ENCODE assay signal across 17 cellular contexts in genomic region chr3:31423522-31423921, GRCh38.
DNase-seq lines count a peak whose midpoint lies in the region; FAIRE-seq and TF ChIP-seq lines count a peak whose summit lies in the region.
"Had no signal": no experiment of that assay in that cellular context is flagged by ENCODE, and none has a peak within 500 bp of the region (broad histone marks: within the 10 kb centered on the region; RNA-seq: fewer than 3 reads in every experiment).

No MANE protein-coding gene starts in this region.

- DNase-seq in COLO829 (ENCODE audit: low spot score) (peak; percentile 82), OCI-M1 (lab: John Stamatoyannopoulos, UW) (peak; percentile 22), epithelial cell of esophagus (ENCODE audit: low read depth) (peak; percentile 62), nephron progenitor cell (peak; percentile 14), HEK293T (ENCODE audit: extremely low spot score) (no peak), hepatic stellate cell (ENCODE audit: low spot score) (no peak), RCC 7860 (ENCODE audit: low spot score) (no peak)
- no peak for DNase-seq in stimulated activated CD4-positive, alpha-beta T cell treated with anti-CD3 and anti-CD28 coated beads, Interleukin-4, amount 100 ng/mL, for 24 hours
- DNase-seq: activated CD8-positive, alpha-beta memory T cell treated with anti-CD3 and anti-CD28 coated beads for 24 hours; activated naive CD4-positive, alpha-beta T cell treated with anti-CD3 and anti-CD28 coated beads for 36 hours; DND-41; KBM-7; left ventricle myocardium superior; nucleus accumbens; stimulated activated CD4-positive, alpha-beta T cell treated with anti-CD3 and anti-CD28 coated beads, Interleukin-15, amount 100 ng/mL, for 24 hours had no signal

- TF ChIP-seq CTCF in epithelial cell of esophagus (IDR thresholded peaks at IDR 0.05; ENCODE audit: insufficient read depth, low read depth, low read length, missing control alignments) (no peak), nephron progenitor cell (IDR thresholded peaks at IDR 0.05) (no peak)

- H3K27me3 Mint-ChIP-seq in nephron progenitor cell (ENCODE audit: low read depth, poor library complexity): peaks cover 21% of the 10 kb centered on the region

- H3K9me3 Mint-ChIP-seq in nephron progenitor cell: peaks cover 29% of the 10 kb centered on the region

- CTCF ChIA-PET in HEK293T (lab: Yijun Ruan, JAX): no interaction called here

- no peak for FAIRE-seq in RCC 7860 (lab: Jason Lieb, UNC)
- FAIRE-seq: colon had no signal

- H3K27ac Mint-ChIP-seq in nephron progenitor cell: no peak overlapping the region
- H3K27ac Mint-ChIP-seq: activated naive CD4-positive, alpha-beta T cell treated with anti-CD3 and anti-CD28 coated beads for 36 hours had no signal

- peaks cover 20% of the 10 kb centered on the region for H3K4me1 Mint-ChIP-seq in nephron progenitor cell

- POLR2A ChIA-PET in HEK293T (lab: Yijun Ruan, JAX): no interaction called here

- H3K4me3 ChIP-seq in epithelial cell of esophagus (ENCODE audit: low read length): no peak overlapping the region
- H3K4me3 ChIP-seq: vagina had no signal

- H3K4me3 Mint-ChIP-seq in nephron progenitor cell: no peak overlapping the region
- H3K4me3 Mint-ChIP-seq: activated naive CD4-positive, alpha-beta T cell treated with anti-CD3 and anti-CD28 coated beads for 36 hours had no signal

- peaks cover 5% of the 10 kb centered on the region for H3K36me3 Mint-ChIP-seq in nephron progenitor cell (ENCODE audit: low read depth)

TF ChIP-seq in HEK293T, 16 proteins besides CTCF, POLR2A, EP300 and RAD21:
- TF ChIP-seq CTBP1 (IDR thresholded peaks at IDR 0.05; ENCODE audit: borderline replicate concordance): no peak
- TF ChIP-seq FOXA1 (IDR thresholded peaks at IDR 0.05): no peak
- TF ChIP-seq FOXM1 (IDR thresholded peaks at IDR 0.05; ENCODE audit: borderline replicate concordance): no peak
- TF ChIP-seq ZNF384 (IDR thresholded peaks at IDR 0.05): no peak
- TF ChIP-seq ELF4 (IDR thresholded peaks at IDR 0.05): no peak
- TF ChIP-seq LEF1 (IDR thresholded peaks at IDR 0.05; ENCODE audit: borderline replicate concordance): no peak
- no peak for TF ChIP-seq PKNOX1 (IDR thresholded peaks at IDR 0.05)
- no peak for TF ChIP-seq TARDBP (IDR thresholded peaks at IDR 0.05)
- no peak for TF ChIP-seq FOXK2 (IDR thresholded peaks at IDR 0.05)
- no peak for TF ChIP-seq BHLHE40 (IDR thresholded peaks at IDR 0.05; ENCODE audit: borderline replicate concordance)
- no peak for TF ChIP-seq SP1 (IDR thresholded peaks at IDR 0.05)
- TF ChIP-seq HDGF (IDR thresholded peaks at IDR 0.05; ENCODE audit: borderline replicate concordance): no peak
- no peak for TF ChIP-seq SUZ12 (IDR thresholded peaks at IDR 0.05)
- no peak for TF ChIP-seq ARNT (IDR thresholded peaks at IDR 0.05)
- TF ChIP-seq L3MBTL2 (conservative IDR thresholded peaks at IDR 0.05): no peak
- TF ChIP-seq NFRKB (IDR thresholded peaks at IDR 0.05): no peak

Comparison
In these comparisons a context has a peak if more than half of its experiments do, and no peak if none do; other contexts are left out.
1. DNase-seq: peak in COLO829 (single experiment), OCI-M1 (single experiment), epithelial cell of esophagus (single experiment) and nephron progenitor cell (single experiment); none in HEK293T (single experiment), hepatic stellate cell (single experiment), RCC 7860 (single experiment) and stimulated activated CD4-positive, alpha-beta T cell treated with anti-CD3 and anti-CD28 coated beads, Interleukin-4, amount 100 ng/mL, for 24 hours (single experiment).